Comparison of ENCODE assay signal across 9 cellular contexts in genomic region chrY:3003510-3003817, GRCh38.
DNase-seq lines count a peak whose midpoint lies in the region; ATAC-seq and TF ChIP-seq lines count a peak whose summit lies in the region.
"Had no signal": no experiment of that assay in that cellular context is flagged by ENCODE, and none has a peak within 500 bp of the region (broad histone marks: within the 10 kb centered on the region; RNA-seq: fewer than 3 reads in every experiment).

No MANE protein-coding gene starts in this region.

- peaks cover 19% of the 10 kb centered on the region for H3K36me3 Mint-ChIP-seq in activated CD4-positive, alpha-beta memory T cell treated with anti-CD3 and anti-CD28 coated beads, Interleukin-2, amount 10 ng/mL, durations not matched to agents 7 days and 5 days (ENCODE audit: low read depth)

- 0% methylated on average over 1 of the region's 1 CpG for WGBS in sigmoid colon, 2 donors

- DNase-seq in AG04449 (ENCODE audit: low read depth, low spot score) = no peak
- no peak for DNase-seq in activated CD4-positive, alpha-beta memory T cell treated with anti-CD3 and anti-CD28 coated beads, Interleukin-2, amount 10 ng/mL, durations not matched to agents 7 days and 5 days
- DNase-seq in left lobe of liver (ENCODE audit: low spot score) = no peak
- DNase-seq in activated effector memory CD4-positive, alpha-beta T cell treated with anti-CD3 and anti-CD28 coated beads, Interleukin-2, amount 50 U/mL, for 16 hours = no peak
- DNase-seq in sigmoid colon = no peak
- no peak for DNase-seq in D341Med (ENCODE audit: low spot score)
- no peak for DNase-seq in NK-92 (lab: John Stamatoyannopoulos, UW; ENCODE audit: unreplicated experiment)

- intact Hi-C loops in sigmoid colon (cut with DNase I) = no loop called here

- TF ChIP-seq EP300 in sigmoid colon (IDR thresholded peaks at IDR 0.05) = no peak

- no peak for TF ChIP-seq POLR2A in sigmoid colon (IDR thresholded peaks at IDR 0.05)

- peaks cover 48% of the 10 kb centered on the region for H3K4me1 Mint-ChIP-seq in activated CD4-positive, alpha-beta memory T cell treated with anti-CD3 and anti-CD28 coated beads, Interleukin-2, amount 10 ng/mL, durations not matched to agents 7 days and 5 days
- H3K4me1 Mint-ChIP-seq: neural crest cell had no signal

- peaks cover 0 to 29% (median 3%) of the 10 kb centered on the region in 4 donors for H3K4me1 ChIP-seq in sigmoid colon

- H3K27ac Mint-ChIP-seq in activated CD4-positive, alpha-beta memory T cell treated with anti-CD3 and anti-CD28 coated beads, Interleukin-2, amount 10 ng/mL, durations not matched to agents 7 days and 5 days = peak overlapping the region; percentile 95

- CTCF ChIA-PET in AG04449 (lab: Yijun Ruan, JAX) = no interaction called here
- CTCF ChIA-PET in activated CD4-positive, alpha-beta memory T cell treated with anti-CD3 and anti-CD28 coated beads, Interleukin-2, amount 10 ng/mL, durations not matched to agents 7 days and 5 days (lab: Charles Lee) = interaction anchor here (2.8 kb wide), 1 partner anchor 67 kb away, joined by 8 read pairs; no protein-coding TSS in a partner anchor

- H3K27ac ChIP-seq in sigmoid colon = peak overlapping the region in 2 of 4 donors; percentile 84

- H3K9me3 ChIP-seq in sigmoid colon = no peaks in the 10 kb centered on the region

- H3K4me3 Mint-ChIP-seq in activated CD4-positive, alpha-beta memory T cell treated with anti-CD3 and anti-CD28 coated beads, Interleukin-2, amount 10 ng/mL, durations not matched to agents 7 days and 5 days = peak overlapping the region; percentile 84
- H3K4me3 Mint-ChIP-seq: neural crest cell had no signal

- POLR2A ChIA-PET in AG04449 (lab: Yijun Ruan, JAX) = no interaction called here
- POLR2A ChIA-PET in activated CD4-positive, alpha-beta memory T cell treated with anti-CD3 and anti-CD28 coated beads, Interleukin-2, amount 10 ng/mL, durations not matched to agents 7 days and 5 days (lab: Charles Lee) = interaction anchor here (1.4 to 3.5 kb wide), 3 partner anchors 66 to 161 kb away, joined by 3 to 23 read pairs (median 6); partner anchors contain the start of gene ZFY

- no peaks in the 10 kb centered on the region for H3K27me3 Mint-ChIP-seq in activated CD4-positive, alpha-beta memory T cell treated with anti-CD3 and anti-CD28 coated beads, Interleukin-2, amount 10 ng/mL, durations not matched to agents 7 days and 5 days

- H3K27me3 ChIP-seq in sigmoid colon = no peaks in the 10 kb centered on the region

- H3K36me3 ChIP-seq in sigmoid colon = no peaks in the 10 kb centered on the region

- H3K4me3 ChIP-seq in AG04449 (ENCODE audit: low read depth, low read length) (peak overlapping the region; percentile 51), sigmoid colon (peak overlapping the region in 2 of 4 donors; percentile 45 to 52)

- TF ChIP-seq CTCF in AG04449 (IDR thresholded peaks at IDR 0.05; ENCODE audit: insufficient read depth, low read length, missing control alignments) (no peak), sigmoid colon (IDR thresholded peaks at IDR 0.05) (no peak)

- H3K9me3 Mint-ChIP-seq in activated CD4-positive, alpha-beta memory T cell treated with anti-CD3 and anti-CD28 coated beads, Interleukin-2, amount 10 ng/mL, durations not matched to agents 7 days and 5 days = no peaks in the 10 kb centered on the region
- H3K9me3 Mint-ChIP-seq: neural crest cell had no signal

- peak; percentile 31 for ATAC-seq in GM21737 (IDR thresholded peaks at IDR 0.05; ENCODE audit: unreplicated experiment)
- ATAC-seq in left lobe of liver = peak; percentile 48
